13 cellular contexts compared by ENCODE assay signal in the genomic region with DNA sequence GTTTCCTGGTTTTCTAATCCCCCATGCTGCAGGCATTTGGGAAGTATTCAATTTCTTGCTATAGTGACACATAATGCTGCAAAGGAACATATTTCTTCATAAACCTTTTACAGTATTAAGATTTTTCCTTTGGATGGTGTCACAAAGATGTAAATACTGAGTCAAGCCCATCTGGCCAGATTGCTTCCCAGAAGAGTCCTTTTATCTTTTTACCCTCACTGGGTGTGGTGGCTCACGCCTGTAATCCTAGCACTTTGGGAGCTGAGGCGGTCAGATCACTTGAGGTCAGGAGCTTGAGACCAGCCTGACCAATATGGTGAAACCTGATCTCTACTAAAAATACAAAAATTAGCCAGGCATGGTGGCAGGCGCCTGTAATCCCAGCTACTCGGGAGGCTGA. TPM values are rescaled to one million over a fixed set of nuclear protein-coding genes. Genes with fewer than 3 reads are reported as not detected.
"Had no signal": no experiment of that assay in that cellular context is flagged by ENCODE, and none has a peak within 500 bp of the region (broad histone marks: within the 10 kb centered on the region; RNA-seq: fewer than 3 reads in every experiment).

No MANE protein-coding gene starts in this region.

RNA-seq across cellular contexts. Expression of a gene that starts 38.3 kb away (rescaled TPM):
- total RNA-seq: dermis blood vessel endothelial cell, esophagus squamous epithelium, left lobe of liver, omental fat pad, right lobe of liver, smooth muscle cell, suprapubic skin had no signal
- polyA plus RNA-seq: endothelial cell of umbilical vein, liver, smooth muscle cell had no signal

RNA-seq across cellular contexts. Expression of a gene that starts 59.2 kb away (rescaled TPM):
- total RNA-seq: dermis blood vessel endothelial cell; endothelial cell of umbilical vein; epithelial cell of proximal tubule; left lobe of liver; mononuclear cell; natural killer cell treated with Interleukin-12 subunit alpha and Interleukin-12 subunit beta and Interleukin-15 and Interleukin-18, amount 100 ng/mL, for 72 hours; right lobe of liver; smooth muscle cell; transverse colon had no signal

RNA-seq across cellular contexts. Expression of a gene that starts 59.3 kb away (rescaled TPM):
- total RNA-seq: endothelial cell of umbilical vein; epithelial cell of proximal tubule; mononuclear cell; natural killer cell treated with Interleukin-12 subunit alpha and Interleukin-12 subunit beta and Interleukin-15 and Interleukin-18, amount 100 ng/mL, for 72 hours had no signal
